21 cellular contexts compared by ENCODE assay signal in the genomic region with DNA sequence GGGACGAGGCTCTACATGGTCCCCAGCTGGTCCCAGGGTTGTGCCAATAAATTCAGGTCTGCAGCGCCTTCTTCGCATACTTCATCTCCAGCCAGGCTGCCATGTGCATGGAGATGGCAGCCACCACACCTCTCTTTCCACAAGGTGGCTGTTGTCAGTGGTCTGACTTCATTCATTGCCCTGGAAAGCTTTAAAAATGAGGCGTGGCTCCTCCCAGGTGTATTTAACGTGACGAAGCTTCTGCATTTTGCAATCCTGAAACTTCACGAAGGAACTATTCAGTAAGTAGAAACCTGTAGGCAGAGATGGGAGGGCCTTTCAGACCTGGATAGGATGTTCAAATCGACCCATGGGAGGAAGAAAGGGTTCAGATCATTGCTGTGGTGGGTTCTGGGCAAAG. TPM values are rescaled to one million over a fixed set of nuclear protein-coding genes. Genes with fewer than 3 reads are reported as not detected.
DNase-seq lines count a peak whose midpoint lies in the region; ATAC-seq and TF ChIP-seq lines count a peak whose summit lies in the region.
"Had no signal": no experiment of that assay in that cellular context is flagged by ENCODE, and none has a peak within 500 bp of the region (broad histone marks: within the 10 kb centered on the region; RNA-seq: fewer than 3 reads in every experiment).

No MANE protein-coding gene starts in this region.

- H3K9me3 ChIP-seq in BLaER1 treated with 17β-estradiol and CSF1 and Interleukin-3, amounts not matched to agents 10 nM and 100 nM (replicated peaks in 1 of 11) = peaks cover 10 to 33% (median 26%) of the 10 kb centered on the region in 11 experiments
- H3K9me3 ChIP-seq in neutrophil (no peaks in the 10 kb centered on the region), upper lobe of left lung (no peaks in the 10 kb centered on the region), Karpas-422 (ENCODE audit: low read length) (no peaks in the 10 kb centered on the region), colonic mucosa (no peaks in the 10 kb centered on the region)
- H3K9me3 ChIP-seq: SJCRH30 had no signal

- ATAC-seq in esophagus mucosa (peak; percentile 57), upper lobe of left lung (ENCODE audit: low FRiP score in 2 of 2) (no peak)
- ATAC-seq: CD8-positive, alpha-beta T cell; Right ventricle myocardium inferior had no signal

- H3K36me3 ChIP-seq in BLaER1 treated with 17β-estradiol and CSF1 and Interleukin-3, amounts not matched to agents 10 nM and 100 nM = peaks cover 0 to 48% (median 12%) of the 10 kb centered on the region in 11 experiments; a peak in 13 of 22 replicates
- H3K36me3 ChIP-seq in neutrophil (peaks cover 24% of the 10 kb centered on the region), upper lobe of left lung (no peaks in the 10 kb centered on the region), Karpas-422 (ENCODE audit: insufficient read depth, low read length) (no peaks in the 10 kb centered on the region), colonic mucosa (no peaks in the 10 kb centered on the region)
- H3K36me3 ChIP-seq: SJCRH30 had no signal

- DNase-seq in upper lobe of left lung (no peak), Karpas-422 (no peak), colonic mucosa (no peak)
- no peak for DNase-seq in activated CD4-positive, alpha-beta T cell treated with anti-CD3 and anti-CD28 coated beads, Interleukin-2, amount 50 U/mL, for 48 hours
- DNase-seq: CD8-positive, alpha-beta T cell; HCEC 1CT; KBM-7; MM.1S; NCI-H2029; NCI-H446 treated with DMSO at 0.1 percent for 48 hours; NCI-H526; NCI-H82; NK-92 treated with Interleukin-12 subunit alpha and Interleukin-12 subunit beta, amount 100 ng/mL, for 24 hours; PC-3; SJCRH30 had no signal

- H3K4me1 ChIP-seq in BLaER1 treated with 17β-estradiol and CSF1 and Interleukin-3, amounts not matched to agents 10 nM and 100 nM = peaks cover 12 to 50% (median 26%) of the 10 kb centered on the region in 10 experiments; a peak in 18 of 20 replicates
- H3K4me1 ChIP-seq in neutrophil (ENCODE audit: control insufficient read depth in 1 of 2, insufficient read depth in 1 of 2, low read depth in 1 of 2, low read length in 1 of 2) = peaks cover 39% of the 10 kb centered on the region in 2 experiments
- H3K4me1 ChIP-seq in upper lobe of left lung = peaks cover 0 to 16% (median 4%) of the 10 kb centered on the region in 4 donors
- H3K4me1 ChIP-seq in Karpas-422 (ENCODE audit: low read length) = no peaks in the 10 kb centered on the region
- peaks cover 5% of the 10 kb centered on the region for H3K4me1 ChIP-seq in colonic mucosa
- H3K4me1 ChIP-seq: Caco-2, SJCRH30 had no signal

- H3K79me2 ChIP-seq in Karpas-422 (ENCODE audit: low read length) = no peaks in the 10 kb centered on the region

- no peak overlapping the region for H3K4me3 ChIP-seq in BLaER1 treated with 17β-estradiol and CSF1 and Interleukin-3, amounts not matched to agents 10 nM and 100 nM
- no peak overlapping the region for H3K4me3 ChIP-seq in neutrophil (ENCODE audit: low read depth in 1 of 2, low read length in 1 of 2)
- H3K4me3 ChIP-seq in upper lobe of left lung = no peak overlapping the region
- H3K4me3 ChIP-seq in Karpas-422 (ENCODE audit: low read length) = no peak overlapping the region
- H3K4me3 ChIP-seq in colonic mucosa = no peak overlapping the region
- H3K4me3 ChIP-seq: BLaER1, SJCRH30 had no signal

- H3K4me2 ChIP-seq in BLaER1 treated with 17β-estradiol and CSF1 and Interleukin-3, amounts not matched to agents 10 nM and 100 nM = peak overlapping the region in 7 of 11 experiments; percentile 1 to 21 (median 20); a peak in 7 of 22 replicates
- no peak overlapping the region for H3K4me2 ChIP-seq in Karpas-422 (ENCODE audit: low read depth, low read length, poor library complexity, severe bottlenecking)
- H3K4me2 ChIP-seq: BLaER1 had no signal

- no peak overlapping the region for H3K9ac ChIP-seq in BLaER1 treated with 17β-estradiol and CSF1 and Interleukin-3, amounts not matched to agents 10 nM and 100 nM
- H3K9ac ChIP-seq in Karpas-422 (ENCODE audit: low read length) = no peak overlapping the region
- no peak overlapping the region for H3K9ac ChIP-seq in colonic mucosa (ENCODE audit: low read depth in 2 of 2, low read length in 2 of 2)
- H3K9ac ChIP-seq: BLaER1 had no signal

- H2AFZ ChIP-seq in Karpas-422 (ENCODE audit: low read length) = no peak overlapping the region

- H3K9me2 ChIP-seq in Karpas-422 (replicated peaks; ENCODE audit: insufficient read depth, low read length) = no peaks in the 10 kb centered on the region

- no peaks in the 10 kb centered on the region for H3K27me3 ChIP-seq in BLaER1 treated with 17β-estradiol and CSF1 and Interleukin-3, amounts not matched to agents 10 nM and 100 nM
- H3K27me3 ChIP-seq in neutrophil (no peaks in the 10 kb centered on the region), upper lobe of left lung (no peaks in the 10 kb centered on the region), Karpas-422 (ENCODE audit: low read length) (no peaks in the 10 kb centered on the region), colonic mucosa (no peaks in the 10 kb centered on the region)
- H3K27me3 ChIP-seq: BLaER1, SJCRH30 had no signal

- intact Hi-C loops in colonic mucosa (cut with DNase I) = no loop called here

- TF ChIP-seq EP300 in upper lobe of left lung (IDR thresholded peaks at IDR 0.05) = no peak

- TF ChIP-seq CTCF in neutrophil (IDR thresholded peaks at IDR 0.05) (no peak), upper lobe of left lung (IDR thresholded peaks at IDR 0.05) (peak in 1 of 6 experiments; percentile 15), colonic mucosa (IDR thresholded peaks at IDR 0.05) (no peak)

- TF ChIP-seq POLR2A in upper lobe of left lung (IDR thresholded peaks at IDR 0.05) = no peak

- WGBS in upper lobe of left lung, 2 donors = 73 to 87% methylated on average over 8 of the region's 8 CpGs

- H4K20me1 ChIP-seq in BLaER1 treated with 17β-estradiol and CSF1 and Interleukin-3, amounts not matched to agents 10 nM and 100 nM = no peaks in the 10 kb centered on the region
- no peaks in the 10 kb centered on the region for H4K20me1 ChIP-seq in Karpas-422 (ENCODE audit: insufficient read depth, low read depth, low read length)
- H4K20me1 ChIP-seq: BLaER1 had no signal

- H3K27ac ChIP-seq in BLaER1 treated with 17β-estradiol and CSF1 and Interleukin-3, amounts not matched to agents 10 nM and 100 nM = peak overlapping the region in 4 of 11 experiments; percentile 20 to 86 (median 54); a peak in 3 of 22 replicates
- H3K27ac ChIP-seq in neutrophil (peak overlapping the region; percentile 93), upper lobe of left lung (peak overlapping the region in 3 of 4 donors; percentile 8 to 80 (median 54)), Karpas-422 (ENCODE audit: low read length) (no peak overlapping the region), colonic mucosa (no peak overlapping the region)
- H3K27ac ChIP-seq: BLaER1, SJCRH30 had no signal

RNA-seq across cellular contexts. Expression of a gene that starts 53.7 kb away (rescaled TPM):
- total RNA-seq in esophagus mucosa = 48.2 TPM
- total RNA-seq in upper lobe of left lung = 100 to 1,000 TPM in 1 of 6 donors, 10 to 100 TPM in 5; 48.2 to 236 (median 83.5) TPM
- total RNA-seq in Karpas-422 (2014; rRNA removed; shearing (Covaris generic); ENCODE audit: low replicate concordance) = 43.6 and 61.2 TPM in 2 replicates
- 10 to 100 TPM; 23.4 to 70.7 TPM for total RNA-seq in colonic mucosa

Comparison
In these comparisons a context has a peak if more than half of its experiments do, and no peak if none do; other contexts are left out.
1. H3K27ac ChIP-seq: peak in neutrophil (single experiment) and upper lobe of left lung (3 of 4); none in Karpas-422 (single experiment) and colonic mucosa (single experiment).